Comparison of ENCODE assay signal across 22 cellular contexts in genomic region chr11:44795803-44796535, GRCh38.
A peak's percentile ranks its signal among the peaks of the same experiment; 100 is the strongest.
DNase-seq lines count a peak whose midpoint lies in the region; ATAC-seq, FAIRE-seq and TF ChIP-seq lines count a peak whose summit lies in the region.
"Had no signal": no experiment of that assay in that cellular context is flagged by ENCODE, and none has a peak within 500 bp of the region (broad histone marks: within the 10 kb centered on the region; RNA-seq: fewer than 3 reads in every experiment).

No MANE protein-coding gene starts in this region.

- H4K91ac ChIP-seq in IMR-90 (ENCODE audit: insufficient read depth, low read depth, low read length), result no peak overlapping the region

- H3K27ac ChIP-seq in IMR-90 (ENCODE audit: insufficient read depth, low read length) (no peak overlapping the region), K562 (ENCODE audit: extremely low read depth, low read depth, low read length) (no peak overlapping the region), prostate gland (no peak overlapping the region)
- H3K27ac ChIP-seq: SJSA1 had no signal

- H3K4me3 ChIP-seq in IMR-90 (ENCODE audit: insufficient read depth, low read depth, low read length) (no peak overlapping the region), K562 (no peak overlapping the region), prostate gland (no peak overlapping the region)
- H3K4me3 ChIP-seq: GM23338, SJSA1 had no signal

- no peak overlapping the region for H2BK120ac ChIP-seq in IMR-90 (ENCODE audit: low read depth, low read length)

- TF ChIP-seq CTCF in IMR-90 (conservative IDR thresholded peaks at IDR 0.05; ENCODE audit: low read depth, low read length), result no peak
- no peak for TF ChIP-seq CTCF in K562 (IDR thresholded peaks at IDR 0.05 in 2 of 3, conservative IDR thresholded peaks at IDR 0.05 in 1 of 3; ENCODE audit: insufficient read depth in 2 of 3, low read depth in 1 of 3, low read length in 3 of 3)
- no peak for TF ChIP-seq CTCF in nephron (IDR thresholded peaks at IDR 0.05; ENCODE audit: unreplicated experiment in 3 of 3)
- no peak for TF ChIP-seq CTCF in MCF 10A (IDR thresholded peaks at IDR 0.05; ENCODE audit: unreplicated experiment)
- TF ChIP-seq CTCF in activated CD8-positive, alpha-beta T cell treated with anti-CD3 and anti-CD28 coated beads for 36 hours (IDR thresholded peaks at IDR 0.05), result no peak
- TF ChIP-seq CTCF in prostate gland (IDR thresholded peaks at IDR 0.05), result no peak

- no peak overlapping the region for H2BK15ac ChIP-seq in IMR-90 (ENCODE audit: low read depth, low read length)

- no peak overlapping the region for H3K9ac ChIP-seq in IMR-90 (ENCODE audit: low read depth, low read length)
- no peak overlapping the region for H3K9ac ChIP-seq in K562 (ENCODE audit: insufficient read depth in 1 of 2, low read depth in 2 of 2, low read length in 2 of 2)

- TF ChIP-seq POLR2A in IMR-90 (IDR thresholded peaks at IDR 0.05; ENCODE audit: low read depth, low read length), result no peak
- no peak for TF ChIP-seq POLR2A in K562 (conservative IDR thresholded peaks at IDR 0.05)
- no peak for TF ChIP-seq POLR2A in prostate gland (IDR thresholded peaks at IDR 0.05)

- CTCF ChIA-PET in IMR-90 (lab: Yijun Ruan, JAX) (no interaction called here), K562 (lab: Yijun Ruan, JAX; ENCODE audit: low intra/inter-chr PET ratio) (no interaction called here), MCF 10A (lab: Yijun Ruan, JAX) (no interaction called here)
- CTCF ChIA-PET in activated CD8-positive, alpha-beta T cell treated with anti-CD3 and anti-CD28 coated beads for 36 hours (lab: Charles Lee), result interaction anchor here (2.5 kb wide), 1 partner anchor 21 kb away, joined by 10 read pairs; no protein-coding TSS in a partner anchor

- 100% methylated on average over 1 of the region's 8 CpGs; no CpG with 5 or more reads in 1 of the 2 experiments for WGBS in IMR-90 (ENCODE audit: extremely low coverage in 2 of 2, insufficient read length in 1 of 2), 2 experiments
- WGBS in K562 (ENCODE audit: insufficient coverage, low coverage, missing lambda C conversion rate), result 3% methylated on average over 7 of the region's 8 CpGs
- WGBS in prostate gland, result 89% methylated on average over 8 of the region's 8 CpGs

- H2BK5ac ChIP-seq in IMR-90 (ENCODE audit: low read depth, low read length, poor library complexity, severe bottlenecking), result no peak overlapping the region

- H3K27me3 Mint-ChIP-seq in nephron (ENCODE audit: low read depth) (peaks cover 7% of the 10 kb centered on the region), MCF 10A (ENCODE audit: insufficient read depth, unreplicated experiment) (peaks cover 55% of the 10 kb centered on the region)
- peaks cover 24% of the 10 kb centered on the region for H3K27me3 Mint-ChIP-seq in stimulated activated memory B cell treated with anti-CD40 and anti-IgM and Interleukin-4, amounts not matched to agents 10 μg/mL and 1 μg/mL and 100 μg/mL, for 72 hours
- H3K27me3 Mint-ChIP-seq in stimulated activated naive CD8-positive, alpha-beta T cell treated with anti-CD3 and anti-CD28 coated beads, Interleukin-15, amount 100 ng/mL, for 72 hours, result peaks cover 8% of the 10 kb centered on the region
- H3K27me3 Mint-ChIP-seq in activated CD8-positive, alpha-beta T cell treated with anti-CD3 and anti-CD28 coated beads for 36 hours, result no peaks in the 10 kb centered on the region

- H3K4me1 Mint-ChIP-seq in nephron (peaks cover 42% of the 10 kb centered on the region), MCF 10A (ENCODE audit: insufficient read depth, unreplicated experiment) (no peaks in the 10 kb centered on the region)
- H3K4me1 Mint-ChIP-seq in stimulated activated memory B cell treated with anti-CD40 and anti-IgM and Interleukin-4, amounts not matched to agents 10 μg/mL and 1 μg/mL and 100 μg/mL, for 72 hours, result no peaks in the 10 kb centered on the region
- H3K4me1 Mint-ChIP-seq in stimulated activated naive CD8-positive, alpha-beta T cell treated with anti-CD3 and anti-CD28 coated beads, Interleukin-15, amount 100 ng/mL, for 72 hours, result no peaks in the 10 kb centered on the region
- H3K4me1 Mint-ChIP-seq in activated CD8-positive, alpha-beta T cell treated with anti-CD3 and anti-CD28 coated beads for 36 hours (ENCODE audit: low read depth), result no peaks in the 10 kb centered on the region
- H3K4me1 Mint-ChIP-seq: CD14-positive monocyte had no signal

- H3K9me3 Mint-ChIP-seq in nephron (no peaks in the 10 kb centered on the region), MCF 10A (ENCODE audit: unreplicated experiment) (no peaks in the 10 kb centered on the region)
- H3K9me3 Mint-ChIP-seq in stimulated activated memory B cell treated with anti-CD40 and anti-IgM and Interleukin-4, amounts not matched to agents 10 μg/mL and 1 μg/mL and 100 μg/mL, for 72 hours, result no peaks in the 10 kb centered on the region
- H3K9me3 Mint-ChIP-seq in stimulated activated naive CD8-positive, alpha-beta T cell treated with anti-CD3 and anti-CD28 coated beads, Interleukin-15, amount 100 ng/mL, for 72 hours, result no peaks in the 10 kb centered on the region
- no peaks in the 10 kb centered on the region for H3K9me3 Mint-ChIP-seq in activated CD8-positive, alpha-beta T cell treated with anti-CD3 and anti-CD28 coated beads for 36 hours
- H3K9me3 Mint-ChIP-seq: CD14-positive monocyte, GM23338 had no signal

- no peak for TF ChIP-seq EP300 in K562 (IDR thresholded peaks at IDR 0.05; ENCODE audit: low read length)

- H3K23ac ChIP-seq in IMR-90 (ENCODE audit: low read depth, low read length), result no peak overlapping the region

- H4K20me1 ChIP-seq in IMR-90 (ENCODE audit: insufficient read depth, low read length), result no peaks in the 10 kb centered on the region
- H4K20me1 ChIP-seq in K562 (replicated peaks; ENCODE audit: control insufficient read depth, insufficient read depth, low read length), result 0 out of 2 replicates have a peak, but pooled peaks cover 2% of the 10 kb centered on the region

- BruUV-seq in IMR-90 (replicated peaks; lab: Mats Ljungman, UMichigan) (no TSS peak), K562 (replicated peaks; lab: Mats Ljungman, UMichigan) (no TSS peak), MCF 10A (replicated peaks; lab: Mats Ljungman, UMichigan) (no TSS peak)

- no peak overlapping the region for H3K56ac ChIP-seq in IMR-90 (ENCODE audit: extremely low read depth, insufficient read depth, low read length)

- H4K5ac ChIP-seq in IMR-90 (ENCODE audit: low read depth, low read length), result no peak overlapping the region

- H3K36me3 Mint-ChIP-seq in nephron (ENCODE audit: low read depth) (no peaks in the 10 kb centered on the region), MCF 10A (ENCODE audit: insufficient read depth, unreplicated experiment) (peaks cover 6% of the 10 kb centered on the region)
- H3K36me3 Mint-ChIP-seq in stimulated activated memory B cell treated with anti-CD40 and anti-IgM and Interleukin-4, amounts not matched to agents 10 μg/mL and 1 μg/mL and 100 μg/mL, for 72 hours, result no peaks in the 10 kb centered on the region
- H3K36me3 Mint-ChIP-seq in activated CD8-positive, alpha-beta T cell treated with anti-CD3 and anti-CD28 coated beads for 36 hours (ENCODE audit: low read depth), result no peaks in the 10 kb centered on the region
- H3K36me3 Mint-ChIP-seq: CD14-positive monocyte had no signal

- no peak overlapping the region for H4K8ac ChIP-seq in IMR-90 (ENCODE audit: low read depth in 2 of 2, low read length in 2 of 2)

- H3K36me3 ChIP-seq in IMR-90 (ENCODE audit: control insufficient read depth, insufficient read depth, low read length), result no peaks in the 10 kb centered on the region
- H3K36me3 ChIP-seq in K562 (ENCODE audit: control insufficient read depth, insufficient read depth, low read length), result no peaks in the 10 kb centered on the region
- no peaks in the 10 kb centered on the region for H3K36me3 ChIP-seq in prostate gland
- H3K36me3 ChIP-seq: SJSA1 had no signal

- no peak overlapping the region for H3K4me3 Mint-ChIP-seq in nephron
- no peak overlapping the region for H3K4me3 Mint-ChIP-seq in stimulated activated memory B cell treated with anti-CD40 and anti-IgM and Interleukin-4, amounts not matched to agents 10 μg/mL and 1 μg/mL and 100 μg/mL, for 72 hours
- H3K4me3 Mint-ChIP-seq in stimulated activated naive CD8-positive, alpha-beta T cell treated with anti-CD3 and anti-CD28 coated beads, Interleukin-15, amount 100 ng/mL, for 72 hours, result no peak overlapping the region
- no peak overlapping the region for H3K4me3 Mint-ChIP-seq in MCF 10A (ENCODE audit: unreplicated experiment)
- H3K4me3 Mint-ChIP-seq in activated CD8-positive, alpha-beta T cell treated with anti-CD3 and anti-CD28 coated beads for 36 hours, result no peak overlapping the region
- H3K4me3 Mint-ChIP-seq: CD14-positive monocyte, GM23338 had no signal

- H3K4me2 ChIP-seq in IMR-90 (ENCODE audit: low read depth, low read length) (no peak overlapping the region), K562 (ENCODE audit: insufficient read depth, low read length) (no peak overlapping the region)
- H3K4me2 ChIP-seq: GM23338 had no signal

- H2AFZ ChIP-seq in IMR-90 (replicated peaks; ENCODE audit: low read length, poor library complexity) (no peak overlapping the region), K562 (ENCODE audit: low read depth, low read length) (no peak overlapping the region)
- H2AFZ ChIP-seq: GM23338 had no signal

- H2BK20ac ChIP-seq in IMR-90 (ENCODE audit: low read depth, low read length), result no peak overlapping the region

- no peaks in the 10 kb centered on the region for H3K9me3 ChIP-seq in IMR-90 (ENCODE audit: control insufficient read depth, insufficient read depth, low read length)
- no peaks in the 10 kb centered on the region for H3K9me3 ChIP-seq in K562 (replicated peaks; ENCODE audit: control insufficient read depth, insufficient read depth, low read depth, low read length)
- no peaks in the 10 kb centered on the region for H3K9me3 ChIP-seq in prostate gland
- H3K9me3 ChIP-seq: SJSA1 had no signal

- H3K18ac ChIP-seq in IMR-90 (ENCODE audit: low read depth, low read length), result no peak overlapping the region

- no peak overlapping the region for H3K4ac ChIP-seq in IMR-90 (ENCODE audit: low read depth, low read length)

- 0 out of 2 replicates have a peak, but pooled peaks cover 3% of the 10 kb centered on the region for H3K9me1 ChIP-seq in IMR-90 (ENCODE audit: insufficient read depth, low read length)
- no peaks in the 10 kb centered on the region for H3K9me1 ChIP-seq in K562 (ENCODE audit: control insufficient read depth, insufficient read depth, low read length)

- H2AK9ac ChIP-seq in IMR-90 (replicated peaks; ENCODE audit: low read depth, low read length, poor library complexity), result peak overlapping the region; percentile 71

- no peaks in the 10 kb centered on the region for H3K79me2 ChIP-seq in K562 (ENCODE audit: control insufficient read depth, insufficient read depth, low read length)

- POLR2A ChIA-PET in IMR-90 (lab: Charles Lee; ENCODE audit: unreplicated experiment) (no interaction called here), K562 (lab: Yijun Ruan, JAX) (interaction anchor here (0.9 kb wide), 1 partner anchor 32 kb away, joined by 3 read pairs; no protein-coding TSS in a partner anchor), MCF 10A (lab: Yijun Ruan, JAX) (no interaction called here)
- POLR2A ChIA-PET in activated CD8-positive, alpha-beta T cell treated with anti-CD3 and anti-CD28 coated beads for 36 hours (lab: Charles Lee), result no interaction called here

- no peak for DNase-seq in IMR-90
- no peak for DNase-seq in K562 (ENCODE audit: extremely low read depth in 1 of 4, low spot score in 3 of 4)
- DNase-seq in stimulated activated naive CD8-positive, alpha-beta T cell treated with anti-CD3 and anti-CD28 coated beads, Interleukin-15, amount 100 ng/mL, for 72 hours, result no peak
- no peak for DNase-seq in MCF 10A (ENCODE audit: unreplicated experiment)
- DNase-seq in activated CD8-positive, alpha-beta T cell treated with anti-CD3 and anti-CD28 coated beads for 36 hours, result no peak
- DNase-seq in prostate gland (ENCODE audit: low spot score), result no peak
- DNase-seq: DMS53, GDM1, HCEC 1CT, NCI-H1436, NCI-H1930, NCI-H226, NCI-H510A treated with DMSO at 0.1 percent for 48 hours, NCI-H82 had no signal

- peaks cover 5% of the 10 kb centered on the region; the same call in 1 of the 2 replicates for H3K4me1 ChIP-seq in IMR-90 (ENCODE audit: control insufficient read depth, insufficient read depth, low read length)
- H3K4me1 ChIP-seq in K562 (replicated peaks in 1 of 2; ENCODE audit: control insufficient read depth in 2 of 2, insufficient read depth in 2 of 2, low read length in 2 of 2), result no peaks in the 10 kb centered on the region; a peak in 1 of 5 replicates
- no peaks in the 10 kb centered on the region for H3K4me1 ChIP-seq in prostate gland (replicated peaks)
- H3K4me1 ChIP-seq: SJSA1 had no signal

- no peak overlapping the region for H2AK5ac ChIP-seq in IMR-90 (ENCODE audit: low read depth, low read length)

- H3K27me3 ChIP-seq in IMR-90 (ENCODE audit: control insufficient read depth, insufficient read depth, low read length) (peaks cover 42% of the 10 kb centered on the region), K562 (ENCODE audit: control insufficient read depth in 2 of 2, insufficient read depth in 2 of 2, low read length in 2 of 2) (peaks cover 11 to 68% of the 10 kb centered on the region in 2 experiments), prostate gland (replicated peaks; ENCODE audit: insufficient read depth) (no peaks in the 10 kb centered on the region)

- no peak overlapping the region for H3K14ac ChIP-seq in IMR-90 (replicated peaks; ENCODE audit: low read depth, low read length)

- H3K27ac Mint-ChIP-seq in nephron, result peak overlapping the region in 2 of 3 experiments; percentile 52 to 58
- no peak overlapping the region for H3K27ac Mint-ChIP-seq in stimulated activated memory B cell treated with anti-CD40 and anti-IgM and Interleukin-4, amounts not matched to agents 10 μg/mL and 1 μg/mL and 100 μg/mL, for 72 hours
- H3K27ac Mint-ChIP-seq in stimulated activated naive CD8-positive, alpha-beta T cell treated with anti-CD3 and anti-CD28 coated beads, Interleukin-15, amount 100 ng/mL, for 72 hours, result peak overlapping the region in 1 of 2 donors; percentile 19
- no peak overlapping the region for H3K27ac Mint-ChIP-seq in MCF 10A (ENCODE audit: low read depth, unreplicated experiment)
- no peak overlapping the region for H3K27ac Mint-ChIP-seq in activated CD8-positive, alpha-beta T cell treated with anti-CD3 and anti-CD28 coated beads for 36 hours
- H3K27ac Mint-ChIP-seq: GM23338 had no signal

- in situ Hi-C loops in IMR-90 (cut with MboI; ENCODE audit: low sequenced_read_pairs), result no loop called here
- in situ Hi-C loops in K562 (cut with MboI), result no loop called here

- intact Hi-C loops in IMR-90 (cut with micrococcal nuclease) (no loop called here), K562 (cut with micrococcal nuclease) (no loop called here), MCF 10A (cut with micrococcal nuclease) (no loop called here), prostate gland (cut with DNase I) (no loop called here)
- intact Hi-C loops in activated CD8-positive, alpha-beta T cell treated with anti-CD3 and anti-CD28 coated beads for 36 hours (cut with micrococcal nuclease), result no loop called here

- no peaks in the 10 kb centered on the region for H3K79me1 ChIP-seq in IMR-90 (ENCODE audit: low read depth in 1 of 2, low read length in 2 of 2)

- FAIRE-seq in K562 (lab: Jason Lieb, UNC), result no peak
- FAIRE-seq: D721Med, GM18507 had no signal

- dilution Hi-C loops in IMR-90 (cut with HindIII; ENCODE audit: low sequenced_read_pairs, unreplicated experiment), result no loop called here

- TF ChIP-seq RAD21 in IMR-90 (IDR thresholded peaks at IDR 0.05; ENCODE audit: low read length) (no peak), K562 (CRISPR knock-in tag; conservative IDR thresholded peaks at IDR 0.05 in 1 of 2, IDR thresholded peaks at IDR 0.05 in 1 of 2) (no peak)

- ATAC-seq in IMR-90 (ENCODE audit: low read depth) (no peak), K562 (no peak)
- peak; percentile 62 for ATAC-seq in stimulated activated memory B cell treated with anti-CD40 and anti-IgM and Interleukin-4, amounts not matched to agents 10 μg/mL and 1 μg/mL and 100 μg/mL, for 72 hours
- no peak for ATAC-seq in stimulated activated naive CD8-positive, alpha-beta T cell treated with anti-CD3 and anti-CD28 coated beads, Interleukin-15, amount 100 ng/mL, for 72 hours
- ATAC-seq in activated CD8-positive, alpha-beta T cell treated with anti-CD3 and anti-CD28 coated beads for 36 hours, result no peak
- ATAC-seq: GM23338, Right ventricle myocardium inferior had no signal

Comparison
In these comparisons a context has a peak if more than half of its experiments do, and no peak if none do; other contexts are left out.
1. H3K27ac Mint-ChIP-seq: peak in nephron (2 of 3); none in stimulated activated memory B cell treated with anti-CD40 and anti-IgM and Interleukin-4, amounts not matched to agents 10 μg/mL and 1 μg/mL and 100 μg/mL, for 72 hours (single experiment), MCF 10A (single experiment) and activated CD8-positive, alpha-beta T cell treated with anti-CD3 and anti-CD28 coated beads for 36 hours (single experiment).